Comparison of ENCODE assay signal across 21 cellular contexts in genomic region chr4:3022112-3022511, GRCh38. TPM values are rescaled to one million over a fixed set of nuclear protein-coding genes. Genes with fewer than 3 reads are reported as not detected.
A peak's percentile ranks its signal among the peaks of the same experiment; 100 is the strongest.
DNase-seq lines count a peak whose midpoint lies in the region; ATAC-seq and TF ChIP-seq lines count a peak whose summit lies in the region.
"Had no signal": no experiment of that assay in that cellular context is flagged by ENCODE, and none has a peak within 500 bp of the region (broad histone marks: within the 10 kb centered on the region; RNA-seq: fewer than 3 reads in every experiment).

No MANE protein-coding gene starts in this region.

- no peaks in the 10 kb centered on the region for H3K4me1 Mint-ChIP-seq in natural killer cell treated with Interleukin-12 subunit alpha and Interleukin-12 subunit beta and Interleukin-15 and Interleukin-18, amount 100 ng/mL, for 72 hours (ENCODE audit: low read depth in 2 of 2)
- H3K4me1 Mint-ChIP-seq in natural killer cell: no peaks in the 10 kb centered on the region
- H3K4me1 Mint-ChIP-seq in progenitor cell of endocrine pancreas (ENCODE audit: low read depth): peaks cover 9% of the 10 kb centered on the region
- H3K4me1 Mint-ChIP-seq in T-helper 17 cell: peaks cover 5% of the 10 kb centered on the region

- ATAC-seq in natural killer cell treated with Interleukin-12 subunit alpha and Interleukin-12 subunit beta and Interleukin-15 and Interleukin-18, amount 100 ng/mL, for 72 hours: no peak
- ATAC-seq in natural killer cell: no peak
- ATAC-seq in T-helper 17 cell: no peak
- ATAC-seq: HepG2 had no signal

- H3K27me3 Mint-ChIP-seq in natural killer cell treated with Interleukin-12 subunit alpha and Interleukin-12 subunit beta and Interleukin-15 and Interleukin-18, amount 100 ng/mL, for 72 hours: peaks cover 4 to 10% of the 10 kb centered on the region in 2 donors
- H3K27me3 Mint-ChIP-seq in natural killer cell (ENCODE audit: low read depth in 2 of 2) (peaks cover 9 to 10% of the 10 kb centered on the region in 2 donors), progenitor cell of endocrine pancreas (peaks cover 16% of the 10 kb centered on the region), T-helper 17 cell (peaks cover 14% of the 10 kb centered on the region)

- peaks cover 9% of the 10 kb centered on the region for H3K36me3 Mint-ChIP-seq in natural killer cell treated with Interleukin-12 subunit alpha and Interleukin-12 subunit beta and Interleukin-15 and Interleukin-18, amount 100 ng/mL, for 72 hours
- H3K36me3 Mint-ChIP-seq in natural killer cell: peaks cover 5% of the 10 kb centered on the region
- peaks cover 8% of the 10 kb centered on the region for H3K36me3 Mint-ChIP-seq in progenitor cell of endocrine pancreas (ENCODE audit: insufficient read depth)
- no peaks in the 10 kb centered on the region for H3K36me3 Mint-ChIP-seq in T-helper 17 cell (ENCODE audit: low read depth)
- H3K36me3 Mint-ChIP-seq: CD4-positive, CD25-positive, alpha-beta regulatory T cell had no signal

- TF ChIP-seq CTCF in natural killer cell (IDR thresholded peaks at IDR 0.05) (no peak), epithelial cell of esophagus (IDR thresholded peaks at IDR 0.05; ENCODE audit: insufficient read depth, low read depth, low read length, missing control alignments) (no peak), progenitor cell of endocrine pancreas (IDR thresholded peaks at IDR 0.05; ENCODE audit: unreplicated experiment) (no peak)

- DNase-seq in natural killer cell treated with Interleukin-12 subunit alpha and Interleukin-12 subunit beta and Interleukin-15 and Interleukin-18, amount 100 ng/mL, for 72 hours (ENCODE audit: low spot score): peak; percentile 18
- DNase-seq in natural killer cell: no peak
- peak; percentile 78 for DNase-seq in epithelial cell of esophagus (ENCODE audit: low read depth)
- DNase-seq in progenitor cell of endocrine pancreas (ENCODE audit: low spot score, unreplicated experiment): no peak
- no peak for DNase-seq in NCI-H1417 treated with DMSO at 0.1 percent for 48 hours (lab: John Stamatoyannopoulos, UW)
- no peak for DNase-seq in T-helper 17 cell
- DNase-seq: BE2C; C1 segment of cervical spinal cord; CD4-positive, CD25-positive, alpha-beta regulatory T cell; CD8-positive, alpha-beta memory T cell; COR-L47; DMS 273 treated with DMSO at 0.1 percent for 48 hours; DMS53; DND-41; EL; GM23248 had no signal

- peaks cover 4% of the 10 kb centered on the region for H3K9me3 Mint-ChIP-seq in natural killer cell treated with Interleukin-12 subunit alpha and Interleukin-12 subunit beta and Interleukin-15 and Interleukin-18, amount 100 ng/mL, for 72 hours
- H3K9me3 Mint-ChIP-seq in natural killer cell (no peaks in the 10 kb centered on the region), progenitor cell of endocrine pancreas (ENCODE audit: low read depth) (peaks cover 4% of the 10 kb centered on the region)

- H3K4me3 ChIP-seq in epithelial cell of esophagus (ENCODE audit: low read length): no peak overlapping the region
- H3K4me3 ChIP-seq: GM23248, HAP-1 had no signal

- H3K9me3 ChIP-seq in T-helper 17 cell (ENCODE audit: control insufficient read depth, low read length, poor library complexity, severe bottlenecking): no peaks in the 10 kb centered on the region
- H3K9me3 ChIP-seq: BE2C, HAP-1 had no signal

- intact Hi-C loops in natural killer cell (cut with micrococcal nuclease): no loop called here

- no peak overlapping the region for H3K4me3 Mint-ChIP-seq in natural killer cell treated with Interleukin-12 subunit alpha and Interleukin-12 subunit beta and Interleukin-15 and Interleukin-18, amount 100 ng/mL, for 72 hours
- no peak overlapping the region for H3K4me3 Mint-ChIP-seq in natural killer cell
- H3K4me3 Mint-ChIP-seq in progenitor cell of endocrine pancreas (ENCODE audit: low read depth): no peak overlapping the region
- no peak overlapping the region for H3K4me3 Mint-ChIP-seq in T-helper 17 cell
- H3K4me3 Mint-ChIP-seq: CD4-positive, CD25-positive, alpha-beta regulatory T cell had no signal

- H3K27ac Mint-ChIP-seq in natural killer cell treated with Interleukin-12 subunit alpha and Interleukin-12 subunit beta and Interleukin-15 and Interleukin-18, amount 100 ng/mL, for 72 hours: no peak overlapping the region
- H3K27ac Mint-ChIP-seq in natural killer cell (no peak overlapping the region), progenitor cell of endocrine pancreas (peak overlapping the region; percentile 53), T-helper 17 cell (no peak overlapping the region)
- H3K27ac Mint-ChIP-seq: CD4-positive, CD25-positive, alpha-beta regulatory T cell; CD8-positive, alpha-beta memory T cell had no signal

RNA-seq across cellular contexts. Expression of gene HTT-AS, which starts 52.2 kb away (rescaled TPM):
- not detected for total RNA-seq in natural killer cell treated with Interleukin-12 subunit alpha and Interleukin-12 subunit beta and Interleukin-15 and Interleukin-18, amount 100 ng/mL, for 72 hours
- total RNA-seq in natural killer cell (not detected), progenitor cell of endocrine pancreas (not detected in 2 replicates), T-helper 17 cell (not detected)
- total RNA-seq: A172; CD4-positive, CD25-positive, alpha-beta regulatory T cell; CD8-positive, alpha-beta memory T cell; G401; GM23248; H4; HepG2 had no signal

RNA-seq across cellular contexts. Expression of gene HTT, which starts 52.4 kb away (rescaled TPM):
- 100 to 1,000 TPM in 1 of 2 donors, 10 to 100 TPM in 1; 62.4 to 116 TPM for total RNA-seq in natural killer cell treated with Interleukin-12 subunit alpha and Interleukin-12 subunit beta and Interleukin-15 and Interleukin-18, amount 100 ng/mL, for 72 hours
- total RNA-seq in natural killer cell (100 to 1,000 TPM; 132 to 175 (median 165) TPM), progenitor cell of endocrine pancreas (82.8 and 89.4 TPM in 2 replicates), T-helper 17 cell (10 to 100 TPM; 83.9 to 89.9 TPM)

RNA-seq across cellular contexts. Expression of gene GRK4, which starts 58.7 kb away (rescaled TPM):
- total RNA-seq in natural killer cell treated with Interleukin-12 subunit alpha and Interleukin-12 subunit beta and Interleukin-15 and Interleukin-18, amount 100 ng/mL, for 72 hours: 10 to 100 TPM in 1 of 2 donors, 1 to 10 TPM in 1; 8.0 to 12.1 TPM
- total RNA-seq in natural killer cell: 1 to 10 TPM; 2.0 to 6.4 (median 5.1) TPM
- total RNA-seq in progenitor cell of endocrine pancreas: 14.9 and 16.2 TPM in 2 replicates
- total RNA-seq in T-helper 17 cell: 1 to 10 TPM; 1.7 to 3.6 TPM

RNA-seq across cellular contexts. Expression of gene NOP14, which starts 58.9 kb away (rescaled TPM):
- 100 to 1,000 TPM in 1 of 2 donors, 10 to 100 TPM in 1; 91.5 to 136 TPM for total RNA-seq in natural killer cell treated with Interleukin-12 subunit alpha and Interleukin-12 subunit beta and Interleukin-15 and Interleukin-18, amount 100 ng/mL, for 72 hours
- total RNA-seq in natural killer cell (10 to 100 TPM; 20.9 to 25.0 (median 21.1) TPM), progenitor cell of endocrine pancreas (31.5 and 33.4 TPM in 2 replicates), T-helper 17 cell (10 to 100 TPM; 32.8 to 34.0 TPM)

Comparison
In these comparisons a context has a peak if more than half of its experiments do, and no peak if none do; other contexts are left out.
1. DNase-seq: peak in natural killer cell treated with Interleukin-12 subunit alpha and Interleukin-12 subunit beta and Interleukin-15 and Interleukin-18, amount 100 ng/mL, for 72 hours (single experiment) and epithelial cell of esophagus (single experiment); none in natural killer cell (single experiment), progenitor cell of endocrine pancreas (single experiment), NCI-H1417 treated with DMSO at 0.1 percent for 48 hours (single experiment) and T-helper 17 cell (0 of 3).